ENCODE assay signal across 18 cellular contexts in the genomic region with DNA sequence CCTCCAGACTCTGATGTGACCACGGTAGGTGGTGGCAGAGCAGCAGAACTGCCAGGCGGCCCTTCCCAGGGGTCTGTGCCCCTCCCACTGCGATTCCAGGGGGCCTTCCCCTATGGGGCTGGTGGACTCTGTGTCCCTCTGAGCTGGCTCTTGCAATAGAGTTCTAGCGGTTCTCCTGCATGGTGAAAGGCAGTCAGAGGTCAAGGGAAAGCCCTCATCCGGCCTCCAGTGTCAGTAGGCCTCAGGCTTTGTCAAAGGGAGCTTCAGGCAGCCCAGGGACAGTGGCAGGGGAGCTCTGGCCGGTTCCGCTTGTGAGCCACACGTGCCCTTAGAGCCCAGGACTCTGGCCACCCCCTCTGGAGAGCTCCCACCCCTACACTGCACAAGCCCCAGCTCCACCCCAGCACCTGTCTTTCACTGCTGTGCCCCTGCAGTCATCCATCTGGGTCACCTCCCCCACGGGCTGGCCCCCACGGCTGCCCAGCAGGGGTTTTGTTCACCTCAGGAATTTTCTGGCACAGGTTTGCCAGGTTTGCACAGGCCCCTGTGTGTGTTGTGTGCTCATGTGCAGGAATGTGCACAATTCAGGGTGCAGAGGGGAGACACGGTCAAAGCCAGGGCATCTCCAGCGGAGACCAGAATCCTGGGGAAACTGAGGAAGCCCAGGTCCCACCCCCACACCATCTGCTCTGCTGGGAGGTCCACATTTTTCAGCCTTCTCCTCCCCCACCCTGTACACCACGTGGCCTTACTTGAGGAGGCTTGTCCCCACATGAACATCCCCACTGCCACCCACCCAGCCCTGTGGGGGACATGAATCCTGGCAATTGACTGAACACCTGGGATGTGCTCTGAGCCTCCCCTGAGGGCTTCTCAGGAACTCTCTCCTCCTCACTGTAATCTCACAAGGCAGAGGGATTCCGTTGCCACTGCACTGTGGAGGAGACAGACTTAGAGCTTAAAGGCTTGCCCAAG. TPM values are rescaled to one million over a fixed set of nuclear protein-coding genes. Genes with fewer than 3 reads are reported as not detected.
A peak's percentile ranks its signal among the peaks of the same experiment; 100 is the strongest.
DNase-seq lines count a peak whose midpoint lies in the region; ATAC-seq and TF ChIP-seq lines count a peak whose summit lies in the region.
"Had no signal": no experiment of that assay in that cellular context is flagged by ENCODE, and none has a peak within 500 bp of the region (broad histone marks: within the 10 kb centered on the region; RNA-seq: fewer than 3 reads in every experiment).

No MANE protein-coding gene starts in this region.

- H3K9me3 ChIP-seq in left ventricle myocardium inferior (replicated peaks) (peaks cover 8% of the 10 kb centered on the region), right atrium auricular region (peaks cover 0 to 7% of the 10 kb centered on the region in 2 donors), Panc1 (ENCODE audit: control insufficient read depth, insufficient read depth, low read depth, low read length) (no peaks in the 10 kb centered on the region), left lung (no peaks in the 10 kb centered on the region), upper lobe of right lung (no peaks in the 10 kb centered on the region)
- H3K9me3 ChIP-seq: ascending aorta, psoas muscle, uterus had no signal

- peaks cover 52% of the 10 kb centered on the region for H3K4me1 ChIP-seq in left ventricle myocardium inferior
- peaks cover 0 to 33% of the 10 kb centered on the region in 2 donors for H3K4me1 ChIP-seq in right atrium auricular region
- H3K4me1 ChIP-seq in Panc1 (ENCODE audit: control insufficient read depth, insufficient read depth, low read length): peaks cover 21% of the 10 kb centered on the region
- peaks cover 4 to 61% of the 10 kb centered on the region in 2 donors for H3K4me1 ChIP-seq in left lung
- H3K4me1 ChIP-seq in upper lobe of right lung: peaks cover 26% of the 10 kb centered on the region
- H3K4me1 ChIP-seq: ascending aorta, uterus had no signal

- CTCF ChIA-PET in Panc1 (lab: Charles Lee): interaction anchor here (1.0 to 1.9 kb wide), 8 partner anchors 10 to 300 kb away, joined by 3 to 10 read pairs (median 6); partner anchors contain the start of genes CDH23 and VSIR

- intact Hi-C loops in left ventricle myocardium inferior (cut with micrococcal nuclease): no loop called here
- intact Hi-C loops in Panc1 (cut with micrococcal nuclease; ENCODE audit: unreplicated experiment): loop anchor here (5.0 kb wide), 1 partner anchor 383 kb away; no protein-coding TSS in a partner anchor
- intact Hi-C loops in left lung (cut with DNase I): loop anchor here in 1 of 2 donors (10.0 kb wide), 1 partner anchor 301 kb away; the partner anchor contains the start of gene CDH23
- intact Hi-C loops in upper lobe of right lung (cut with DNase I): no loop called here

- H3K27ac ChIP-seq in left ventricle myocardium inferior (replicated peaks) (peak overlapping the region; percentile 71), right atrium auricular region (no peak overlapping the region), Panc1 (ENCODE audit: low read length) (no peak overlapping the region), left lung (peak overlapping the region in 1 of 2 donors; percentile 90), upper lobe of right lung (peak overlapping the region; percentile 70)
- H3K27ac ChIP-seq: ascending aorta, GM23248, psoas muscle, SK-N-MC, uterus had no signal

- ATAC-seq in Panc1 (peak; percentile 42; the same call in 1 of the 2 replicates), left lung (peak; percentile 25), upper lobe of right lung (peak; percentile 73), HG02571 (IDR thresholded peaks at IDR 0.05; ENCODE audit: unreplicated experiment) (no peak), GM18517 (IDR thresholded peaks at IDR 0.05; ENCODE audit: unreplicated experiment) (no peak)

- H3K4me3 ChIP-seq in left ventricle myocardium inferior: no peak overlapping the region
- no peak overlapping the region for H3K4me3 ChIP-seq in right atrium auricular region
- no peak overlapping the region for H3K4me3 ChIP-seq in Panc1 (ENCODE audit: low read depth in 2 of 2, low read length in 2 of 2)
- H3K4me3 ChIP-seq in left lung: no peak overlapping the region
- H3K4me3 ChIP-seq in upper lobe of right lung: no peak overlapping the region
- H3K4me3 ChIP-seq: ascending aorta, GM23248, psoas muscle, SK-N-MC, uterus had no signal

- no TSS peak for BruUV-seq in Panc1 (replicated peaks; lab: Mats Ljungman, UMichigan)

- no peak for DNase-seq in left ventricle myocardium inferior
- DNase-seq in right atrium auricular region (ENCODE audit: low spot score): no peak
- no peak for DNase-seq in Panc1 (ENCODE audit: low read depth, low spot score)
- peak in 1 of 2 donors; percentile 49 for DNase-seq in left lung
- DNase-seq in upper lobe of right lung: peak; percentile 72
- DNase-seq in KBM-7: no peak
- DNase-seq: NCI-H187 treated with DMSO at 0.1 percent for 48 hours had no signal

- TF ChIP-seq CTCF in left ventricle myocardium inferior (IDR thresholded peaks at IDR 0.05; ENCODE audit: borderline replicate concordance) (no peak), right atrium auricular region (IDR thresholded peaks at IDR 0.05) (no peak), Panc1 (IDR thresholded peaks at IDR 0.05) (no peak), left lung (IDR thresholded peaks at IDR 0.05) (no peak), upper lobe of right lung (IDR thresholded peaks at IDR 0.05) (no peak)

- in situ Hi-C loops in Panc1 (cut with HindIII; ENCODE audit: low pct_unique_long_range_greater_than_20kb, low sequenced_read_pairs): no loop called here
- in situ Hi-C loops in KBM-7 (cut with MboI; ENCODE audit: low pct_unique_long_range_greater_than_20kb, low sequenced_read_pairs): no loop called here

- H3K36me3 ChIP-seq in left ventricle myocardium inferior (no peaks in the 10 kb centered on the region), right atrium auricular region (no peaks in the 10 kb centered on the region), Panc1 (ENCODE audit: control insufficient read depth, insufficient read depth, low read length) (no peaks in the 10 kb centered on the region), left lung (no peaks in the 10 kb centered on the region), upper lobe of right lung (no peaks in the 10 kb centered on the region)
- H3K36me3 ChIP-seq: ascending aorta, uterus had no signal

- POLR2A ChIA-PET in Panc1 (lab: Charles Lee): no interaction called here

- H3K27me3 ChIP-seq in left ventricle myocardium inferior (ENCODE audit: low read depth): no peaks in the 10 kb centered on the region
- no peaks in the 10 kb centered on the region for H3K27me3 ChIP-seq in right atrium auricular region
- H3K27me3 ChIP-seq in Panc1 (ENCODE audit: control insufficient read depth, insufficient read depth, low read length): no peaks in the 10 kb centered on the region
- no peaks in the 10 kb centered on the region for H3K27me3 ChIP-seq in left lung
- H3K27me3 ChIP-seq in upper lobe of right lung: no peaks in the 10 kb centered on the region
- H3K27me3 ChIP-seq: ascending aorta, uterus had no signal

RNA-seq across cellular contexts. Expression of gene C10orf105, which starts 23.8 kb away (rescaled TPM):
- total RNA-seq in left ventricle myocardium inferior (0.05 TPM), right atrium auricular region (1 to 10 TPM in 1 of 2 donors, not detected in 1; 1.3 TPM), Panc1 (2021; ENCODE audit: unreplicated experiment) (not detected), left lung (1 to 10 TPM in 1 of 2 donors, under 1 TPM in 1; 0.17 to 1.0 TPM), upper lobe of right lung (0.52 TPM)
- polyA plus RNA-seq in Panc1 (2012; ENCODE audit: insufficient read length): not detected
- total RNA-seq: A673, ascending aorta, dermis microvascular lymphatic vessel endothelial cell, GM23248, lung microvascular endothelial cell, psoas muscle had no signal
- polyA plus RNA-seq: GM23248, keratinocyte had no signal

Comparison
In these comparisons a context has a peak if more than half of its experiments do, and no peak if none do; other contexts are left out.
1. H3K27ac ChIP-seq: peak in left ventricle myocardium inferior (single experiment) and upper lobe of right lung (single experiment); none in right atrium auricular region (0 of 2) and Panc1 (single experiment).
2. ATAC-seq: peak in Panc1 (single experiment), left lung (single experiment) and upper lobe of right lung (single experiment); none in HG02571 (single experiment) and GM18517 (single experiment).